Comparison of ENCODE assay signal across 8 cellular contexts in genomic region chr3:192892981-192893827, GRCh38. TPM values are rescaled to one million over a fixed set of nuclear protein-coding genes. Genes with fewer than 3 reads are reported as not detected.
DNase-seq lines count a peak whose midpoint lies in the region; ATAC-seq and TF ChIP-seq lines count a peak whose summit lies in the region.

No MANE protein-coding gene starts in this region.

- H3K4me3 ChIP-seq in NB4 (ENCODE audit: low read depth, low read length) (no peak overlapping the region), skeletal muscle satellite cell (ENCODE audit: low read length) (no peak overlapping the region)

- no peak overlapping the region for H3K9ac ChIP-seq in skeletal muscle satellite cell (ENCODE audit: low read depth, low read length)

- no peaks in the 10 kb centered on the region for H3K36me3 ChIP-seq in skeletal muscle satellite cell (ENCODE audit: insufficient read depth, low read length)

- H3K27me3 ChIP-seq in skeletal muscle satellite cell (ENCODE audit: control insufficient read depth, insufficient read depth, low read length) = no peaks in the 10 kb centered on the region

- peak overlapping the region; percentile 49 for H3K4me2 ChIP-seq in skeletal muscle satellite cell (ENCODE audit: low read length)

- no peak for TF ChIP-seq POLR2A in NB4 (IDR thresholded peaks at IDR 0.05; ENCODE audit: extremely low read depth, insufficient read length)

- ATAC-seq in GM18858 (IDR thresholded peaks at IDR 0.05; ENCODE audit: unreplicated experiment) (peak; percentile 94), HG02623 (IDR thresholded peaks at IDR 0.05; ENCODE audit: unreplicated experiment) (peak; percentile 94)

- TF ChIP-seq CTCF in NB4 (IDR thresholded peaks at IDR 0.05; ENCODE audit: low read depth, low read length) = no peak

- no peaks in the 10 kb centered on the region for H3K9me3 ChIP-seq in skeletal muscle satellite cell (replicated peaks; ENCODE audit: low read length)

- peaks cover 29% of the 10 kb centered on the region for H3K4me1 ChIP-seq in skeletal muscle satellite cell (ENCODE audit: control insufficient read depth, insufficient read depth, low read length)

- intact Hi-C loops in posterior cingulate gyrus (cut with DNase I) = no loop called here

- peak; percentile 73 for DNase-seq in NB4 (ENCODE audit: low read depth)
- DNase-seq in activated CD8-positive, alpha-beta memory T cell treated with anti-CD3 and anti-CD28 coated beads, Interleukin-2, amount 50 U/mL, for 24 hours (ENCODE audit: extremely low read depth) = peak; percentile 29
- DNase-seq in glomerular visceral epithelial cell (ENCODE audit: extremely low spot score) = peak; percentile 97
- DNase-seq in epidermal melanocyte (ENCODE audit: insufficient read length, low spot score) = no peak
- DNase-seq in posterior cingulate gyrus = no peak

RNA-seq across cellular contexts. Expression of gene MB21D2, which starts 24.5 kb away (rescaled TPM):
- total RNA-seq in skeletal muscle satellite cell (2012; rRNA removed) = 7.2 and 7.6 TPM in 2 replicates

Comparison
In these comparisons a context has a peak if more than half of its experiments do, and no peak if none do; other contexts are left out.
1. DNase-seq: peak in NB4 (single experiment), activated CD8-positive, alpha-beta memory T cell treated with anti-CD3 and anti-CD28 coated beads, Interleukin-2, amount 50 U/mL, for 24 hours (single experiment) and glomerular visceral epithelial cell (single experiment); none in epidermal melanocyte (single experiment) and posterior cingulate gyrus (0 of 10).